ENCODE assay signal across 15 cellular contexts in the genomic region with DNA sequence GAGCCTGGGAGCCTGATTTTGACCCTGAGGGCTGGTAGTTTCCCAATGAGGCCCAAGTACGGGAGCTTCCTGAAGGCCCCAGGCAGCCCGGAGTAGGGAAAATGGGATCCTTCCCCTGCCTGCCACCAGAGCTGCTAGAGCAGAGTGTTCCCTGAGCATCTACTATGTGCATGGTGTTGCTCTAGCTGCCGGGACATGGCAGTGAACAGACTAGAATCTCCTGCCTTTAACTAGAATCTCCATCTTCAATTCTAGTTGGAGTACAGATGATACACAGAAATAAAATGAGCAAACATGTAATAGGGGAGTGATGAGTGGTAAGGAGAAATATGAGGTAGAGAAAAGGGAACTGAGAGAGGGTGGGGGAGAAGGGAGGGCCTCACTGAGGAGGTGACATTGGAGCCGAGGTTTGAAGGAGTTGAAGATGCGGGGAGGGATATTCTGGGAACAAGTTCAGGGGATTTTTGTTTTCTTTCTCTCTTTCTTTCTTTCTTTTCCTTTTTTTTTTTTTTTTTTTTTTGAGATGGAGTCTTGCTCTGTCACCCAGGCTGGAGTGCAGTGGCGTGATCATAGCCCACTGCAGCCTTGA. TPM values are rescaled to one million over a fixed set of nuclear protein-coding genes. Genes with fewer than 3 reads are reported as not detected.
DNase-seq lines count a peak whose midpoint lies in the region; ATAC-seq and TF ChIP-seq lines count a peak whose summit lies in the region.
"Had no signal": no experiment of that assay in that cellular context is flagged by ENCODE, and none has a peak within 500 bp of the region (broad histone marks: within the 10 kb centered on the region; RNA-seq: fewer than 3 reads in every experiment).

No MANE protein-coding gene starts in this region.

- no peak overlapping the region for H3K27ac Mint-ChIP-seq in effector memory CD8-positive, alpha-beta T cell
- H3K27ac Mint-ChIP-seq: activated CD4-positive, alpha-beta T cell treated with anti-CD3 and anti-CD28 coated beads, Interleukin-2, amount 10 ng/mL, durations not matched to agents 24 days and 14 days; activated naive CD8-positive, alpha-beta T cell treated with anti-CD3 and anti-CD28 coated beads, Interleukin-2, amount 10 ng/mL, durations not matched to agents 7 days and 5 days had no signal

- H3K9me3 Mint-ChIP-seq in effector memory CD8-positive, alpha-beta T cell, result no peaks in the 10 kb centered on the region
- H3K9me3 Mint-ChIP-seq: activated CD4-positive, alpha-beta T cell treated with anti-CD3 and anti-CD28 coated beads, Interleukin-2, amount 10 ng/mL, durations not matched to agents 24 days and 14 days; activated naive CD8-positive, alpha-beta T cell treated with anti-CD3 and anti-CD28 coated beads, Interleukin-2, amount 10 ng/mL, durations not matched to agents 7 days and 5 days had no signal

- DNase-seq in GM06990 (ENCODE audit: extremely low read depth, insufficient read length) (peak; percentile 52), NCI-H146 treated with DMSO at 0.1 percent for 48 hours (lab: John Stamatoyannopoulos, UW; ENCODE audit: unreplicated experiment) (no peak), NCI-H524 (lab: John Stamatoyannopoulos, UW) (no peak), Right ventricle myocardium inferior (ENCODE audit: missing footprints) (no peak)
- no peak for DNase-seq in effector memory CD8-positive, alpha-beta T cell
- DNase-seq: activated CD4-positive, alpha-beta T cell treated with anti-CD3 and anti-CD28 coated beads, Interleukin-2, amount 10 ng/mL, durations not matched to agents 24 days and 14 days; activated naive CD8-positive, alpha-beta T cell treated with anti-CD3 and anti-CD28 coated beads, Interleukin-2, amount 10 ng/mL, durations not matched to agents 7 days and 5 days; occipital lobe; Right ventricle myocardium superior; stimulated activated naive CD4-positive, alpha-beta T cell treated with Interleukin-2 at 50 U/mL for 16 hours had no signal

- H3K4me1 Mint-ChIP-seq in effector memory CD8-positive, alpha-beta T cell (ENCODE audit: low read depth in 2 of 2), result peaks cover 0 to 2% of the 10 kb centered on the region in 2 donors

- no peak for TF ChIP-seq CTCF in GM06990 (IDR thresholded peaks at IDR 0.05; ENCODE audit: insufficient read depth, low read length, poor library complexity, severe bottlenecking)

- no peaks in the 10 kb centered on the region for H3K36me3 Mint-ChIP-seq in effector memory CD8-positive, alpha-beta T cell (ENCODE audit: insufficient read depth)
- H3K36me3 Mint-ChIP-seq: activated naive CD8-positive, alpha-beta T cell treated with anti-CD3 and anti-CD28 coated beads, Interleukin-2, amount 10 ng/mL, durations not matched to agents 7 days and 5 days had no signal

- intact Hi-C loops in Right ventricle myocardium inferior (cut with DNase I), result no loop called here

- no peaks in the 10 kb centered on the region for H3K36me3 ChIP-seq in GM06990 (ENCODE audit: control insufficient read depth, insufficient read depth, low read length)
- H3K36me3 ChIP-seq: BLaER1 treated with 17β-estradiol and CSF1 and Interleukin-3, amounts not matched to agents 10 nM and 100 nM had no signal

- H3K4me3 ChIP-seq in GM06990 (replicated peaks; ENCODE audit: low read depth, low read length), result no peak overlapping the region
- H3K4me3 ChIP-seq: BLaER1 treated with 17β-estradiol and CSF1 and Interleukin-3, amounts not matched to agents 10 nM and 100 nM had no signal

- peak; percentile 66 for ATAC-seq in GM18868 (IDR thresholded peaks at IDR 0.05; ENCODE audit: unreplicated experiment)
- peak; percentile 63 for ATAC-seq in GM21825 (IDR thresholded peaks at IDR 0.05; ENCODE audit: unreplicated experiment)
- peak; percentile 61 for ATAC-seq in HG03442 (IDR thresholded peaks at IDR 0.05; ENCODE audit: unreplicated experiment)
- no peak for ATAC-seq in effector memory CD8-positive, alpha-beta T cell (replicated peaks)
- ATAC-seq in Right ventricle myocardium inferior, result no peak

- no peak overlapping the region for H3K4me3 Mint-ChIP-seq in effector memory CD8-positive, alpha-beta T cell
- H3K4me3 Mint-ChIP-seq: activated CD4-positive, alpha-beta T cell treated with anti-CD3 and anti-CD28 coated beads, Interleukin-2, amount 10 ng/mL, durations not matched to agents 24 days and 14 days; activated naive CD8-positive, alpha-beta T cell treated with anti-CD3 and anti-CD28 coated beads, Interleukin-2, amount 10 ng/mL, durations not matched to agents 7 days and 5 days had no signal

- H3K27me3 ChIP-seq in GM06990 (replicated peaks; ENCODE audit: control insufficient read depth, insufficient read depth, low read length), result no peaks in the 10 kb centered on the region

- H3K27me3 Mint-ChIP-seq in effector memory CD8-positive, alpha-beta T cell, result peaks cover 10 to 66% of the 10 kb centered on the region in 2 donors

RNA-seq across cellular contexts. Expression of a gene that starts 18.5 kb away (rescaled TPM):
- total RNA-seq in Right ventricle myocardium inferior, result 17.7 TPM
- total RNA-seq: activated naive CD8-positive, alpha-beta T cell treated with anti-CD3 and anti-CD28 coated beads, Interleukin-2, amount 10 ng/mL, durations not matched to agents 7 days and 5 days; dermis microvascular lymphatic vessel endothelial cell had no signal

Comparison
In these comparisons a context has a peak if more than half of its experiments do, and no peak if none do; other contexts are left out.
1. ATAC-seq: peak in GM18868 (single experiment), GM21825 (single experiment) and HG03442 (single experiment); none in effector memory CD8-positive, alpha-beta T cell (single experiment) and Right ventricle myocardium inferior (single experiment).